ENCODE assay signal across 1 cellular context in the genomic region with DNA sequence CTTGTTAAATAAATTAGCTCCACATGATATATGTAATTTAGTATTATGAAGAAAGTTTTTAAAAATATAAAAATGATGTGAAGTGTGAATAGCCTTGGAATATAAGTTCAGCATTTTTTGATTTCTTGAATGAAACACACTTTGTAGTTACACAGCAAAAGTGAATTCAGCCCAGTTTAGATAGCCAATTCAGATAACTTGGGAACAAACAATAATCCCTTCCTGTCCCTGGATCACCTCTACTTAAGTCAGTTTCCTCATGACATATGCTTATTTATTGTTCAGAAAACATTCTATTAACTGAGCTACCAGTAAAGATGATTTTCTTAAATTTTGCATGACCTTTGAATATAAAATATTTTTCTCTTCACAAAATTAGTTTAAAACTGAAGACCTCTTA.
TF ChIP-seq lines count a peak whose summit lies in the region.

No MANE protein-coding gene starts in this region.

TF ChIP-seq in K562, 482 proteins besides CTCF, POLR2A, EP300 and RAD21:
- TF ChIP-seq, protein P1, sequence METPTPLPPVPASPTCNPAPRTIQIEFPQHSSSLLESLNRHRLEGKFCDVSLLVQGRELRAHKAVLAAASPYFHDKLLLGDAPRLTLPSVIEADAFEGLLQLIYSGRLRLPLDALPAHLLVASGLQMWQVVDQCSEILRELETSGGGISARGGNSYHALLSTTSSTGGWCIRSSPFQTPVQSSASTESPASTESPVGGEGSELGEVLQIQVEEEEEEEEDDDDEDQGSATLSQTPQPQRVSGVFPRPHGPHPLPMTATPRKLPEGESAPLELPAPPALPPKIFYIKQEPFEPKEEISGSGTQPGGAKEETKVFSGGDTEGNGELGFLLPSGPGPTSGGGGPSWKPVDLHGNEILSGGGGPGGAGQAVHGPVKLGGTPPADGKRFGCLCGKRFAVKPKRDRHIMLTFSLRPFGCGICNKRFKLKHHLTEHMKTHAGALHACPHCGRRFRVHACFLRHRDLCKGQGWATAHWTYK (CRISPR knock-in tag; IDR thresholded peaks at IDR 0.05) = no peak
- peak; percentile 11 for TF ChIP-seq MEIS2 (IDR thresholded peaks at IDR 0.05; ENCODE audit: partially characterized antibody)
